1 cellular context compared by ENCODE assay signal in genomic region chr7:114823290-114823689, GRCh38.
TF ChIP-seq lines count a peak whose summit lies in the region.

No MANE protein-coding gene starts in this region.

TF ChIP-seq in WTC11, 78 proteins besides CTCF, POLR2A, EP300 and RAD21 (continued from another document):
- TF ChIP-seq CBFB (CRISPR knock-in tag; IDR thresholded peaks at IDR 0.05; ENCODE audit: low read depth) (no peak), ZSCAN18 (CRISPR knock-in tag; IDR thresholded peaks at IDR 0.05) (peak; percentile 71; the same call in 1 of the 2 replicates)
